In genomic region chr17:37643118-37643766, GRCh38 we compare ENCODE assay signal across 8 cellular contexts. TPM values are rescaled to one million over a fixed set of nuclear protein-coding genes. Genes with fewer than 3 reads are reported as not detected.
DNase-seq lines count a peak whose midpoint lies in the region; ATAC-seq and TF ChIP-seq lines count a peak whose summit lies in the region.

TSS of gene DDX52 (minus strand) at chr17:37643446. CDS start at chr17:37643420, 26 bp downstream.

- H3K27me3 ChIP-seq in MG63: no peaks in the 10 kb centered on the region

- peaks cover 22% of the 10 kb centered on the region for H3K4me1 Mint-ChIP-seq in activated T-helper 2 cell treated with anti-CD3 and anti-CD28 coated beads, Interferon-gamma antibody, Interleukin-2, Interleukin-4, amounts not matched to agents 10 μg/mL and 5 μg/mL and 100 μg/mL, durations not matched to agents 14 hours and 24 hours and 36 hours (ENCODE audit: low read depth)
- H3K4me1 Mint-ChIP-seq in natural killer cell: peaks cover 32 to 35% of the 10 kb centered on the region in 2 donors
- H3K4me1 Mint-ChIP-seq in stimulated activated naive B cell treated with anti-CD40 and anti-IgM and Interleukin-4, amounts not matched to agents 10 μg/mL and 1 μg/mL and 100 μg/mL, for 72 hours: peaks cover 18 to 32% of the 10 kb centered on the region in 2 donors

- intact Hi-C loops in activated T-helper 2 cell treated with anti-CD3 and anti-CD28 coated beads, Interferon-gamma antibody, Interleukin-2, Interleukin-4, amounts not matched to agents 10 μg/mL and 5 μg/mL and 100 μg/mL, durations not matched to agents 14 hours and 24 hours and 36 hours (cut with micrococcal nuclease): loop anchor here (1.0 kb wide), 1 partner anchor 34 kb away; the partner anchor contains the start of gene SYNRG
- intact Hi-C loops in natural killer cell (cut with micrococcal nuclease): loop anchor here (2.0 kb wide), 1 partner anchor 34 kb away; the partner anchor contains the start of gene SYNRG

- H3K9me3 ChIP-seq in MG63: no peaks in the 10 kb centered on the region

- H3K27ac Mint-ChIP-seq in activated T-helper 2 cell treated with anti-CD3 and anti-CD28 coated beads, Interferon-gamma antibody, Interleukin-2, Interleukin-4, amounts not matched to agents 10 μg/mL and 5 μg/mL and 100 μg/mL, durations not matched to agents 14 hours and 24 hours and 36 hours: peak within 1 kb of the TSS; percentile 84
- peak within 1 kb of the TSS; percentile 89 to 90 for H3K27ac Mint-ChIP-seq in natural killer cell
- H3K27ac Mint-ChIP-seq in stimulated activated naive B cell treated with anti-CD40 and anti-IgM and Interleukin-4, amounts not matched to agents 10 μg/mL and 1 μg/mL and 100 μg/mL, for 72 hours: peak within 1 kb of the TSS; percentile 97

- TF ChIP-seq CTCF in fibroblast of pulmonary artery (IDR thresholded peaks at IDR 0.05; ENCODE audit: low read length, missing control alignments) (no peak), natural killer cell (IDR thresholded peaks at IDR 0.05) (no peak)

- peaks cover 37% of the 10 kb centered on the region for H3K36me3 Mint-ChIP-seq in activated T-helper 2 cell treated with anti-CD3 and anti-CD28 coated beads, Interferon-gamma antibody, Interleukin-2, Interleukin-4, amounts not matched to agents 10 μg/mL and 5 μg/mL and 100 μg/mL, durations not matched to agents 14 hours and 24 hours and 36 hours (ENCODE audit: low read depth)
- H3K36me3 Mint-ChIP-seq in natural killer cell: peaks cover 7% of the 10 kb centered on the region
- peaks cover 10 to 22% of the 10 kb centered on the region in 2 donors for H3K36me3 Mint-ChIP-seq in stimulated activated naive B cell treated with anti-CD40 and anti-IgM and Interleukin-4, amounts not matched to agents 10 μg/mL and 1 μg/mL and 100 μg/mL, for 72 hours

- peak within 1 kb of the TSS; percentile 93 for H3K4me3 Mint-ChIP-seq in activated T-helper 2 cell treated with anti-CD3 and anti-CD28 coated beads, Interferon-gamma antibody, Interleukin-2, Interleukin-4, amounts not matched to agents 10 μg/mL and 5 μg/mL and 100 μg/mL, durations not matched to agents 14 hours and 24 hours and 36 hours (ENCODE audit: low read depth)
- H3K4me3 Mint-ChIP-seq in natural killer cell: peak within 1 kb of the TSS; percentile 96
- H3K4me3 Mint-ChIP-seq in stimulated activated naive B cell treated with anti-CD40 and anti-IgM and Interleukin-4, amounts not matched to agents 10 μg/mL and 1 μg/mL and 100 μg/mL, for 72 hours: peak within 1 kb of the TSS; percentile 93 to 97

- peak; percentile 83 for TF ChIP-seq POLR2A in Raji (IDR thresholded peaks at IDR 0.05; ENCODE audit: insufficient read depth, low read depth, low read length)

- H3K27me3 Mint-ChIP-seq in activated T-helper 2 cell treated with anti-CD3 and anti-CD28 coated beads, Interferon-gamma antibody, Interleukin-2, Interleukin-4, amounts not matched to agents 10 μg/mL and 5 μg/mL and 100 μg/mL, durations not matched to agents 14 hours and 24 hours and 36 hours (ENCODE audit: low read depth): peaks cover 40% of the 10 kb centered on the region
- peaks cover 22 to 28% of the 10 kb centered on the region in 2 donors for H3K27me3 Mint-ChIP-seq in natural killer cell (ENCODE audit: low read depth in 2 of 2)
- H3K27me3 Mint-ChIP-seq in stimulated activated naive B cell treated with anti-CD40 and anti-IgM and Interleukin-4, amounts not matched to agents 10 μg/mL and 1 μg/mL and 100 μg/mL, for 72 hours: peaks cover 23 to 30% of the 10 kb centered on the region in 2 donors

- peaks cover 30% of the 10 kb centered on the region for H3K36me3 ChIP-seq in MG63

- H3K4me3 ChIP-seq in MG63 (peak within 1 kb of the TSS; percentile 80), fibroblast of pulmonary artery (replicated peaks; ENCODE audit: low read depth, low read length) (peak within 1 kb of the TSS; percentile 81)

- DNase-seq in DMS114 treated with DMSO at 0.1 percent for 48 hours (lab: John Stamatoyannopoulos, UW; ENCODE audit: unreplicated experiment): peak; percentile 84
- DNase-seq in MG63: peak; percentile 92
- peak; percentile 84 for DNase-seq in activated T-helper 2 cell treated with anti-CD3 and anti-CD28 coated beads, Interferon-gamma antibody, Interleukin-2, Interleukin-4, amounts not matched to agents 10 μg/mL and 5 μg/mL and 100 μg/mL, durations not matched to agents 14 hours and 24 hours and 36 hours (ENCODE audit: low spot score)
- peak; percentile 94 for DNase-seq in fibroblast of pulmonary artery (ENCODE audit: low read depth)
- peak; percentile 83 for DNase-seq in natural killer cell
- DNase-seq in stimulated activated naive B cell treated with anti-CD40 and anti-IgM and Interleukin-4, amounts not matched to agents 10 μg/mL and 1 μg/mL and 100 μg/mL, for 72 hours: peak; percentile 81

- ATAC-seq in GM21825 (IDR thresholded peaks at IDR 0.05; ENCODE audit: unreplicated experiment) (peak; percentile 71), natural killer cell (peak; percentile 97 to 99 (median 99))
- ATAC-seq in stimulated activated naive B cell treated with anti-CD40 and anti-IgM and Interleukin-4, amounts not matched to agents 10 μg/mL and 1 μg/mL and 100 μg/mL, for 72 hours (replicated peaks): peak; percentile 98

- no peaks in the 10 kb centered on the region for H3K9me3 Mint-ChIP-seq in activated T-helper 2 cell treated with anti-CD3 and anti-CD28 coated beads, Interferon-gamma antibody, Interleukin-2, Interleukin-4, amounts not matched to agents 10 μg/mL and 5 μg/mL and 100 μg/mL, durations not matched to agents 14 hours and 24 hours and 36 hours
- no peaks in the 10 kb centered on the region for H3K9me3 Mint-ChIP-seq in natural killer cell
- H3K9me3 Mint-ChIP-seq in stimulated activated naive B cell treated with anti-CD40 and anti-IgM and Interleukin-4, amounts not matched to agents 10 μg/mL and 1 μg/mL and 100 μg/mL, for 72 hours: no peaks in the 10 kb centered on the region

RNA-seq across cellular contexts. Expression of gene DDX52, which starts in this region (rescaled TPM):
- 25.7 and 26.8 TPM in 2 replicates for total RNA-seq in MG63 (2014; rRNA removed; shearing (Covaris generic); ENCODE audit: low replicate concordance)
- total RNA-seq in activated T-helper 2 cell treated with anti-CD3 and anti-CD28 coated beads, Interferon-gamma antibody, Interleukin-2, Interleukin-4, amounts not matched to agents 10 μg/mL and 5 μg/mL and 100 μg/mL, durations not matched to agents 14 hours and 24 hours and 36 hours: 43.4 and 46.9 TPM in 2 replicates
- 10 to 100 TPM; 39.1 to 47.5 (median 41.9) TPM for total RNA-seq in natural killer cell

Comparison
In these comparisons a context has a peak if more than half of its experiments do, and no peak if none do; other contexts are left out.
1. Peak in every context shown above with its lines: DNase-seq, ATAC-seq and H3K4me3 ChIP-seq.